28 cellular contexts compared by ENCODE assay signal in genomic region chr17:61199431-61200348, GRCh38.
DNase-seq lines count a peak whose midpoint lies in the region; ATAC-seq, FAIRE-seq and TF ChIP-seq lines count a peak whose summit lies in the region.
"Had no signal": no experiment of that assay in that cellular context is flagged by ENCODE, and none has a peak within 500 bp of the region (broad histone marks: within the 10 kb centered on the region; RNA-seq: fewer than 3 reads in every experiment).

No MANE protein-coding gene starts in this region.

- FAIRE-seq in pancreas (lab: Jason Lieb, UNC) = no peak

- H3K27me3 ChIP-seq in right cardiac atrium (ENCODE audit: control insufficient read depth, insufficient read depth) = no peaks in the 10 kb centered on the region
- H3K27me3 ChIP-seq in esophagus muscularis mucosa = no peaks in the 10 kb centered on the region
- no peaks in the 10 kb centered on the region for H3K27me3 ChIP-seq in pancreas
- H3K27me3 ChIP-seq in HAP-1 (ENCODE audit: low read depth) = no peaks in the 10 kb centered on the region
- H3K27me3 ChIP-seq: tibial nerve had no signal

- H3K4me3 ChIP-seq in right cardiac atrium (ENCODE audit: low read length) = no peak overlapping the region
- H3K4me3 ChIP-seq in esophagus muscularis mucosa = no peak overlapping the region
- no peak overlapping the region for H3K4me3 ChIP-seq in pancreas
- no peak overlapping the region for H3K4me3 ChIP-seq in HAP-1
- H3K4me3 ChIP-seq: tibial nerve had no signal

- no peaks in the 10 kb centered on the region for H3K36me3 ChIP-seq in esophagus muscularis mucosa
- H3K36me3 ChIP-seq in pancreas = no peaks in the 10 kb centered on the region
- H3K36me3 ChIP-seq in HAP-1 (replicated peaks) = no peaks in the 10 kb centered on the region
- H3K36me3 ChIP-seq: tibial nerve had no signal

- H3K4me1 ChIP-seq in right cardiac atrium (ENCODE audit: control insufficient read depth, insufficient read depth, low read length) = no peaks in the 10 kb centered on the region
- peaks cover 3 to 56% (median 50%) of the 10 kb centered on the region in 4 donors for H3K4me1 ChIP-seq in esophagus muscularis mucosa
- peaks cover 0 to 18% (median 12%) of the 10 kb centered on the region in 3 donors for H3K4me1 ChIP-seq in pancreas
- H3K4me1 ChIP-seq in HAP-1 = no peaks in the 10 kb centered on the region

- TF ChIP-seq EP300 in esophagus muscularis mucosa (IDR thresholded peaks at IDR 0.05) = no peak

- intact Hi-C loops in right cardiac atrium (cut with DNase I) = no loop called here
- intact Hi-C loops in Right ventricle myocardium inferior (cut with DNase I) = loop anchor here (10.0 kb wide), 1 partner anchor 115 kb away; no protein-coding TSS in a partner anchor
- intact Hi-C loops in esophagus muscularis mucosa (cut with DNase I) = loop anchor here (5.0 kb wide), 1 partner anchor 53 kb away; no protein-coding TSS in a partner anchor
- intact Hi-C loops in pancreas (cut with DNase I) = no loop called here
- intact Hi-C loops in natural killer cell (cut with micrococcal nuclease) = no loop called here

- no peaks in the 10 kb centered on the region for H3K9me3 ChIP-seq in right cardiac atrium (ENCODE audit: control insufficient read depth, low read length)
- H3K9me3 ChIP-seq in esophagus muscularis mucosa = no peaks in the 10 kb centered on the region
- H3K9me3 ChIP-seq in pancreas = no peaks in the 10 kb centered on the region
- no peaks in the 10 kb centered on the region for H3K9me3 ChIP-seq in HAP-1
- H3K9me3 ChIP-seq: tibial nerve had no signal

- no peak overlapping the region for H3K4me3 Mint-ChIP-seq in natural killer cell
- H3K4me3 Mint-ChIP-seq: activated CD8-positive, alpha-beta T cell treated with anti-CD3 and anti-CD28 coated beads, Interleukin-2, amount 10 ng/mL, durations not matched to agents 7 days and 5 days; B cell; endodermal cell; memory B cell; T-cell had no signal

- no peaks in the 10 kb centered on the region for H3K36me3 Mint-ChIP-seq in natural killer cell

- 71% methylated on average over 4 of the region's 4 CpGs for WGBS in right cardiac atrium
- 78% methylated on average over 4 of the region's 4 CpGs for WGBS in esophagus muscularis mucosa
- WGBS in pancreas, 2 donors = 63 to 66% methylated on average over 4 of the region's 4 CpGs

- H3K27me3 Mint-ChIP-seq in natural killer cell (ENCODE audit: low read depth in 2 of 2) = no peaks in the 10 kb centered on the region
- H3K27me3 Mint-ChIP-seq: B cell, memory B cell, T-cell had no signal

- no peaks in the 10 kb centered on the region for H3K4me1 Mint-ChIP-seq in natural killer cell
- H3K4me1 Mint-ChIP-seq: B cell, memory B cell, T-cell had no signal

- ATAC-seq in right cardiac atrium (peak; percentile 31 to 55), Right ventricle myocardium inferior (no peak), pancreas (peak in 3 of 4 donors; percentile 31 to 37 (median 35)), GM21576 (IDR thresholded peaks at IDR 0.05; ENCODE audit: unreplicated experiment) (no peak), natural killer cell (no peak)
- ATAC-seq: activated CD8-positive, alpha-beta T cell treated with anti-CD3 and anti-CD28 coated beads, Interleukin-2, amount 10 ng/mL, durations not matched to agents 7 days and 5 days; T-cell had no signal

- H3K27ac ChIP-seq in right cardiac atrium (ENCODE audit: low read length) (no peak overlapping the region), esophagus muscularis mucosa (replicated peaks in 1 of 4) (peak overlapping the region; percentile 68 to 78 (median 72)), pancreas (no peak overlapping the region)

- in situ Hi-C loops in HAP-1 (cut with MboI; ENCODE audit: low sequenced_read_pairs) = no loop called here

- H3K9me3 Mint-ChIP-seq in natural killer cell = no peaks in the 10 kb centered on the region
- H3K9me3 Mint-ChIP-seq: endodermal cell, memory B cell, T-cell had no signal

- no peak for TF ChIP-seq POLR2A in esophagus muscularis mucosa (IDR thresholded peaks at IDR 0.05; ENCODE audit: low read depth)

- DNase-seq in right cardiac atrium (no peak), Right ventricle myocardium inferior (ENCODE audit: missing footprints) (no peak), esophagus muscularis mucosa (ENCODE audit: extremely low spot score) (no peak), pancreas (no peak), HAP-1 (ENCODE audit: low spot score in 2 of 2) (no peak), natural killer cell (no peak)
- no peak for DNase-seq in stimulated activated CD4-positive, alpha-beta T cell treated with anti-CD3 and anti-CD28 coated beads, Interleukin-15, amount 100 ng/mL, for 24 hours
- DNase-seq: activated CD4-positive, CD25-positive, alpha-beta regulatory T cell treated with anti-CD3 and anti-CD28 coated beads, Interleukin-2, amount 50 U/mL, for 72 hours; activated CD8-positive, alpha-beta T cell treated with anti-CD3 and anti-CD28 coated beads, Interleukin-2, amount 10 ng/mL, durations not matched to agents 7 days and 5 days; activated gamma-delta T cell; activated T-cell treated with anti-CD3 and anti-CD28 coated beads for 4 hours; cortex of kidney; DMS53; endodermal cell; GDM1; GOT3; NCI-H146; occipital lobe; OCI-M1; retina; SHP77 treated with DMSO at 0.1 percent for 48 hours; stimulated activated CD4-positive, alpha-beta T cell treated with anti-CD3 and anti-CD28 coated beads, Interleukin-4, amount 100 ng/mL, for 4 hours; stimulated activated naive CD4-positive, alpha-beta T cell treated with Interleukin-2 at 50 U/mL for 16 hours; T-cell had no signal

- no peak overlapping the region for H3K27ac Mint-ChIP-seq in natural killer cell
- H3K27ac Mint-ChIP-seq: activated CD8-positive, alpha-beta T cell treated with anti-CD3 and anti-CD28 coated beads, Interleukin-2, amount 10 ng/mL, durations not matched to agents 7 days and 5 days; B cell; endodermal cell; memory B cell; T-cell had no signal

- no peak for TF ChIP-seq CTCF in esophagus muscularis mucosa (IDR thresholded peaks at IDR 0.05)
- TF ChIP-seq CTCF in pancreas (IDR thresholded peaks at IDR 0.05) = no peak
- no peak for TF ChIP-seq CTCF in natural killer cell (IDR thresholded peaks at IDR 0.05)

Comparison
In these comparisons a context has a peak if more than half of its experiments do, and no peak if none do; other contexts are left out.
1. ATAC-seq: peak in right cardiac atrium (2 of 2) and pancreas (3 of 4); none in Right ventricle myocardium inferior (single experiment), GM21576 (single experiment) and natural killer cell (0 of 3).
2. intact Hi-C loops: an anchor here in Right ventricle myocardium inferior (10.0 kb wide) and esophagus muscularis mucosa (5.0 kb wide); none called in right cardiac atrium, pancreas and natural killer cell.
3. H3K27ac ChIP-seq: peak in esophagus muscularis mucosa (4 of 4); none in right cardiac atrium (single experiment) and pancreas (0 of 4).